In the genomic region with DNA sequence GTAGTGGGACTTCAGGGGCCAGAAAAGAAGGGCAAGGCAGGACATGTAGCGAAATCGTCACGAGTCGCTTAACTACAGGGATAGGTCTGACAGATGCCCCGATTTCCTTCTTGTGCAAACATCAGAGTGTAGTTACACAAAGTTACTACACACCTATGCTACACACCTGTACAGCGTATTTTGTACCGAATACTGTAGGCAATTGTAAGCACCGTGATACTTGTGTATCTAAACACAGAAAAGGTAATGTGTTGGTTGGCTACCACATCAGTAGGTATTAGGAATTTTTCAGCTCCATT, we compare ENCODE assay signal across 8 cellular contexts. TPM values are rescaled to one million over a fixed set of nuclear protein-coding genes. Genes with fewer than 3 reads are reported as not detected.
DNase-seq lines count a peak whose midpoint lies in the region; ATAC-seq, FAIRE-seq and TF ChIP-seq lines count a peak whose summit lies in the region.

No MANE protein-coding gene starts in this region.

- H3K4me3 Mint-ChIP-seq in memory B cell: peak overlapping the region; percentile 95

- TF ChIP-seq CTCF in heart left ventricle (IDR thresholded peaks at IDR 0.05) (no peak), GM12878 (IDR thresholded peaks at IDR 0.05 in 2 of 3, conservative IDR thresholded peaks at IDR 0.05 in 1 of 3; ENCODE audit: control insufficient read depth in 2 of 3, extremely low read depth in 1 of 3, insufficient read depth in 1 of 3, low read depth in 3 of 3, low read length in 3 of 3) (no peak)

- WGBS in heart left ventricle, 4 donors: 26 to 64% (median 33%) methylated on average over 8 of the region's 8 CpGs
- WGBS in GM12878 (ENCODE audit: insufficient coverage, insufficient replicate concordance, low lambda C conversion rate, missing lambda C conversion rate): 3% methylated on average over 8 of the region's 8 CpGs
- 20% methylated on average over 8 of the region's 8 CpGs for WGBS in urinary bladder

- no peaks in the 10 kb centered on the region for H4K20me1 ChIP-seq in GM12878 (ENCODE audit: control insufficient read depth, insufficient read depth)

- no peak for TF ChIP-seq RAD21 in GM12878 (IDR thresholded peaks at IDR 0.05; ENCODE audit: insufficient read depth, low read depth, low read length)

- ATAC-seq in heart left ventricle (no peak), Right ventricle myocardium superior (ENCODE audit: poor library complexity) (no peak), GM12878 (no peak), memory B cell (ENCODE audit: low read depth) (no peak), GM18867 (IDR thresholded peaks at IDR 0.05; ENCODE audit: unreplicated experiment) (no peak)

- TF ChIP-seq EP300 in GM12878 (IDR thresholded peaks at IDR 0.05; ENCODE audit: borderline replicate concordance in 1 of 2, control insufficient read depth in 1 of 2, low read depth in 2 of 2, low read length in 2 of 2): no peak

- H3K27ac Mint-ChIP-seq in memory B cell: peak overlapping the region; percentile 97

- peak overlapping the region; percentile 96 for H3K4me2 ChIP-seq in GM12878 (ENCODE audit: control insufficient read depth, insufficient read depth)

- H3K9me3 ChIP-seq in heart left ventricle (no peaks in the 10 kb centered on the region), GM12878 (replicated peaks; ENCODE audit: control insufficient read depth, insufficient read depth, low read length) (no peaks in the 10 kb centered on the region; the same call in 2 of the 3 replicates)

- peak overlapping the region; percentile 64 to 92 (median 82) for H3K4me3 ChIP-seq in heart left ventricle
- peak overlapping the region; percentile 66 for H3K4me3 ChIP-seq in GM12878
- peak overlapping the region; percentile 86 for H3K4me3 ChIP-seq in urinary bladder (ENCODE audit: low read depth, low read length)

- peak overlapping the region; percentile 91 for H2AFZ ChIP-seq in GM12878 (ENCODE audit: control insufficient read depth, low read depth, low read length)

- H3K36me3 ChIP-seq in heart left ventricle: peaks cover 0 to 6% (median 0%) of the 10 kb centered on the region in 9 donors
- no peaks in the 10 kb centered on the region for H3K36me3 ChIP-seq in GM12878 (ENCODE audit: control insufficient read depth in 2 of 2, insufficient read depth in 2 of 2, low read length in 1 of 2)
- peaks cover 2% of the 10 kb centered on the region for H3K36me3 ChIP-seq in urinary bladder (ENCODE audit: insufficient read depth)

- H3K79me2 ChIP-seq in GM12878 (ENCODE audit: control insufficient read depth, insufficient read depth, low read length): peaks cover 16% of the 10 kb centered on the region

- no peaks in the 10 kb centered on the region for H3K27me3 Mint-ChIP-seq in memory B cell

- H3K9ac ChIP-seq in GM12878 (ENCODE audit: control insufficient read depth, insufficient read depth, low read length): peak overlapping the region; percentile 92

- H3K4me1 Mint-ChIP-seq in memory B cell: peaks cover 31% of the 10 kb centered on the region

- H3K27ac ChIP-seq in heart left ventricle: peak overlapping the region; percentile 79 to 98 (median 92)
- H3K27ac ChIP-seq in GM12878 (ENCODE audit: control insufficient read depth, insufficient read depth): peak overlapping the region; percentile 85
- H3K27ac ChIP-seq in urinary bladder (ENCODE audit: low read depth): peak overlapping the region; percentile 93

- TF ChIP-seq POLR2A in heart left ventricle (IDR thresholded peaks at IDR 0.05): no peak
- no peak for TF ChIP-seq POLR2A in GM12878 (IDR thresholded peaks at IDR 0.05; ENCODE audit: low read depth, low read length)

- DNase-seq in heart left ventricle (no peak), Right ventricle myocardium superior (no peak), GM12878 (ENCODE audit: low read depth, low spot score) (no peak), memory B cell (ENCODE audit: low spot score in 2 of 2) (no peak), DMS 273 (lab: John Stamatoyannopoulos, UW; ENCODE audit: unreplicated experiment) (no peak), KBM-7 (no peak)

- in situ Hi-C loops in GM12878 (cut with MboI): no loop called here
- in situ Hi-C loops in KBM-7 (cut with MboI; ENCODE audit: low pct_unique_long_range_greater_than_20kb, low sequenced_read_pairs): loop anchor here (25.0 kb wide), 1 partner anchor 265 kb away; the partner anchor contains the start of gene FAH

- peaks cover 0 to 30% (median 7%) of the 10 kb centered on the region in 12 donors for H3K4me1 ChIP-seq in heart left ventricle
- peaks cover 21% of the 10 kb centered on the region for H3K4me1 ChIP-seq in GM12878 (ENCODE audit: control insufficient read depth, insufficient read depth, low read length)
- no peaks in the 10 kb centered on the region for H3K4me1 ChIP-seq in urinary bladder (ENCODE audit: insufficient read depth)

- FAIRE-seq in GM12878 (lab: Jason Lieb, UNC): no peak

- intact Hi-C loops in heart left ventricle (cut with DNase I) (loop anchor here in 9 of 10 donors (1.0 to 10.0 kb wide), 7 partner anchors 25 to 277 kb away; partner anchors contain the start of genes FAH (in 1 of the 9) and ZFAND6 (in 1 of the 9)), Right ventricle myocardium superior (cut with DNase I) (no loop called here), GM12878 (cut with micrococcal nuclease; ENCODE audit: unreplicated experiment) (loop anchor here (2.0 to 10.0 kb wide), 4 partner anchors 25 to 277 kb away; partner anchors contain the start of gene BCL2A1)

- CTCF ChIA-PET in GM12878 (lab: Yijun Ruan, JAX): interaction anchor here (0.9 to 6.5 kb wide), 9 partner anchors 20 to 276 kb away, joined by 3 to 51 read pairs (median 4); partner anchors contain the start of gene BCL2A1

- H3K27me3 ChIP-seq in heart left ventricle: no peaks in the 10 kb centered on the region
- H3K27me3 ChIP-seq in GM12878 (replicated peaks in 1 of 2; ENCODE audit: control insufficient read depth in 2 of 2, insufficient read depth in 2 of 2, low read length in 1 of 2): no peaks in the 10 kb centered on the region

- SMC1A ChIA-PET in GM12878 (lab: Charles Lee; ENCODE audit: uncharacterized antibody, unreplicated experiment): interaction anchor here (1.0 to 6.7 kb wide), 18 partner anchors 13 to 275 kb away, joined by 3 to 58 read pairs (median 6); partner anchors contain the start of gene BCL2A1

- RAD21 ChIA-PET in GM12878 (lab: Charles Lee; ENCODE audit: unreplicated experiment): interaction anchor here (1.0 to 5.7 kb wide), 9 partner anchors 13 to 163 kb away, joined by 3 to 45 read pairs (median 7); partner anchors contain the start of gene BCL2A1

- POLR2A ChIA-PET in GM12878 (lab: Charles Lee): interaction anchor here (0.8 to 2.8 kb wide), 8 partner anchors 11 to 95 kb away, joined by 3 to 17 read pairs (median 6); no protein-coding TSS in a partner anchor

- no peaks in the 10 kb centered on the region for H3K9me3 Mint-ChIP-seq in memory B cell

- H3K36me3 Mint-ChIP-seq in memory B cell: peaks cover 11% of the 10 kb centered on the region

- no TSS peak for BruUV-seq in GM12878 (replicated peaks; lab: Mats Ljungman, UMichigan)

TF ChIP-seq in GM12878, 131 proteins besides CTCF, POLR2A, EP300 and RAD21:
- TF ChIP-seq ZBED1 (IDR thresholded peaks at IDR 0.05; ENCODE audit: borderline replicate concordance) (0 out of 2 replicates have a peak, but pooled peaks have one; percentile 14), NBN (IDR thresholded peaks at IDR 0.05) (no peak), MTA3 (IDR thresholded peaks at IDR 0.05; ENCODE audit: borderline replicate concordance, low read length) (0 out of 2 replicates have a peak, but pooled peaks have one; percentile 29), SIN3A (IDR thresholded peaks at IDR 0.05; ENCODE audit: low read depth, low read length) (no peak)

RNA-seq across cellular contexts. Expression of gene MTHFS, which starts 0.5 kb away (rescaled TPM):
- total RNA-seq in heart left ventricle (10 to 100 TPM in 6 of 9 donors, 1 to 10 TPM in 3; 5.7 to 24.1 (median 13.2) TPM), Right ventricle myocardium superior (20.5 TPM), GM12878 (2014; rRNA removed) (24.0 and 26.8 TPM in 2 replicates), GM12878 (2014; rRNA removed; fragmentation: Illumina TruSeq; extraction: Trizol) (25.3 and 26.9 TPM in 2 replicates), GM12878 (2021) (35.3 and 38.4 TPM in 2 replicates), urinary bladder (10.7 TPM)
- polyA plus RNA-seq in heart left ventricle (10 to 100 TPM; 35.7 to 45.5 TPM), GM12878 (2011; rRNA removed) (38.4 and 38.5 TPM in 2 replicates), GM12878 (2014; fragmentation: Illumina TruSeq; extraction: Trizol) (22.4 and 28.4 TPM in 2 replicates), GM12878 (2014; fragmentation: Nextera tagmentation; extraction: Ambion mirVana) (10 to 100 TPM; 14.0 to 24.5 TPM), GM12878 (2014; rRNA removed) (44.3 and 49.0 TPM in 2 replicates), GM12878 (2016; fragmentation: Nextera tagmentation; extraction: Ambion mirVana) (10 to 100 TPM; 78.9 to 81.9 TPM), urinary bladder (36.2 TPM)
- 18.0 and 20.7 TPM in 2 replicates for total RNA-seq in GM12878 (2013; cell fraction: nucleolus; rRNA removed)
- polyA plus RNA-seq in GM12878 (2011; ENCODE audit: low read depth): 16.9 TPM
- polyA plus RNA-seq in GM12878 (2011; cell fraction: cytosol; rRNA removed): 26.7 and 34.1 TPM in 2 replicates
- 13.9 and 16.3 TPM in 2 replicates for polyA plus RNA-seq in GM12878 (2011; cell fraction: nucleus; rRNA removed)
- 21.6 and 24.8 TPM in 2 replicates for polyA plus RNA-seq in GM12878 (2012)
- 7.6 and 18.4 TPM in 2 replicates for polyA minus RNA-seq in GM12878 (2011; rRNA and poly(A)+ RNA removed)
- 7.5 and 9.8 TPM in 2 replicates for polyA minus RNA-seq in GM12878 (2011; cell fraction: cytosol; rRNA and poly(A)+ RNA removed)
- polyA minus RNA-seq in GM12878 (2011; cell fraction: nucleus; rRNA and poly(A)+ RNA removed): 9.1 and 10.6 TPM in 2 replicates
